8 cellular contexts compared by ENCODE assay signal in genomic region chr22:23289851-23290724, GRCh38.
DNase-seq lines count a peak whose midpoint lies in the region; ATAC-seq and TF ChIP-seq lines count a peak whose summit lies in the region.

No MANE protein-coding gene starts in this region.

- CTCF ChIA-PET in CD4-positive, alpha-beta T cell (lab: Charles Lee), result interaction anchor here (0.7 to 2.5 kb wide), 12 partner anchors 8 to 330 kb away, joined by 3 to 15 read pairs (median 4); no protein-coding TSS in a partner anchor

- no peaks in the 10 kb centered on the region for H3K4me1 Mint-ChIP-seq in CD4-positive, alpha-beta T cell (ENCODE audit: low read depth)
- peaks cover 16% of the 10 kb centered on the region for H3K4me1 Mint-ChIP-seq in HFFc6 (ENCODE audit: low read depth)

- no peak overlapping the region for H3K27ac ChIP-seq in CD4-positive, alpha-beta T cell (ENCODE audit: low read depth, low read length)

- in situ Hi-C loops in astrocyte of the cerebellum (cut with HindIII; ENCODE audit: low sequenced_read_pairs), result no loop called here

- POLR2A ChIA-PET in CD4-positive, alpha-beta T cell (lab: Charles Lee), result no interaction called here

- peaks cover 92% of the 10 kb centered on the region for H3K36me3 Mint-ChIP-seq in CD4-positive, alpha-beta T cell (ENCODE audit: low read depth)
- peaks cover 6% of the 10 kb centered on the region for H3K36me3 Mint-ChIP-seq in HFFc6 (ENCODE audit: low read depth)

- H3K27ac Mint-ChIP-seq in CD4-positive, alpha-beta T cell, result no peak overlapping the region
- peak overlapping the region; percentile 59 for H3K27ac Mint-ChIP-seq in HFFc6

- peak; percentile 71 for ATAC-seq in CD4-positive, alpha-beta T cell (ENCODE audit: poor library complexity)
- no peak for ATAC-seq in GM21515 (IDR thresholded peaks at IDR 0.05; ENCODE audit: unreplicated experiment)

- DNase-seq in CD4-positive, alpha-beta T cell, result peak; percentile 40 to 63 (median 46)
- DNase-seq in HFFc6, result peak; percentile 53
- DNase-seq in T-helper 2 cell, result peak; percentile 17 to 42 (median 41)
- no peak for DNase-seq in astrocyte of the cerebellum (ENCODE audit: low read depth)
- peak; percentile 81 for DNase-seq in islet precursor cell
- peak; percentile 71 to 74 for DNase-seq in stimulated activated CD4-positive, alpha-beta T cell treated with anti-CD3 and anti-CD28 coated beads, Interleukin-2, amount 100 ng/mL, for 24 hours
- no peak for DNase-seq in DMS114 treated with DMSO at 0.1 percent for 48 hours (lab: John Stamatoyannopoulos, UW; ENCODE audit: unreplicated experiment)

- no peaks in the 10 kb centered on the region for H3K27me3 Mint-ChIP-seq in CD4-positive, alpha-beta T cell
- H3K27me3 Mint-ChIP-seq in HFFc6 (ENCODE audit: insufficient read depth), result peaks cover 2% of the 10 kb centered on the region

- no peaks in the 10 kb centered on the region for H3K9me3 ChIP-seq in CD4-positive, alpha-beta T cell (ENCODE audit: control insufficient read depth, low read length)

- TF ChIP-seq CTCF in CD4-positive, alpha-beta T cell (IDR thresholded peaks at IDR 0.05), result peak; percentile 78
- TF ChIP-seq CTCF in HFFc6 (IDR thresholded peaks at IDR 0.05) (peak; percentile 92), astrocyte of the cerebellum (IDR thresholded peaks at IDR 0.05; ENCODE audit: low read depth, low read length, missing control alignments) (peak; percentile 91)

- no peak overlapping the region for H3K4me3 ChIP-seq in astrocyte of the cerebellum (ENCODE audit: low read depth, low read length)

- intact Hi-C loops in CD4-positive, alpha-beta T cell (cut with DNase I, micrococcal nuclease), result loop anchor here in 1 of 2 experiments (2.0 kb wide), 1 partner anchor 111 kb away; no protein-coding TSS in a partner anchor

- H3K4me3 Mint-ChIP-seq in CD4-positive, alpha-beta T cell, result no peak overlapping the region
- H3K4me3 Mint-ChIP-seq in HFFc6, result no peak overlapping the region

- no peaks in the 10 kb centered on the region for H3K9me3 Mint-ChIP-seq in CD4-positive, alpha-beta T cell
- H3K9me3 Mint-ChIP-seq in HFFc6, result no peaks in the 10 kb centered on the region

- no peaks in the 10 kb centered on the region for H3K27me3 ChIP-seq in CD4-positive, alpha-beta T cell (ENCODE audit: control insufficient read depth, insufficient read depth, low read length)

Comparison
In these comparisons a context has a peak if more than half of its experiments do, and no peak if none do; other contexts are left out.
1. DNase-seq: peak in CD4-positive, alpha-beta T cell (10 of 10), HFFc6 (single experiment), T-helper 2 cell (5 of 5), islet precursor cell (single experiment) and stimulated activated CD4-positive, alpha-beta T cell treated with anti-CD3 and anti-CD28 coated beads, Interleukin-2, amount 100 ng/mL, for 24 hours (2 of 2); none in astrocyte of the cerebellum (single experiment) and DMS114 treated with DMSO at 0.1 percent for 48 hours (single experiment).
2. Peak in every context shown above with its lines, with median percentiles within 50 percentile points of each other: CTCF ChIP-seq.